Comparison of ENCODE assay signal across 26 cellular contexts in the genomic region with DNA sequence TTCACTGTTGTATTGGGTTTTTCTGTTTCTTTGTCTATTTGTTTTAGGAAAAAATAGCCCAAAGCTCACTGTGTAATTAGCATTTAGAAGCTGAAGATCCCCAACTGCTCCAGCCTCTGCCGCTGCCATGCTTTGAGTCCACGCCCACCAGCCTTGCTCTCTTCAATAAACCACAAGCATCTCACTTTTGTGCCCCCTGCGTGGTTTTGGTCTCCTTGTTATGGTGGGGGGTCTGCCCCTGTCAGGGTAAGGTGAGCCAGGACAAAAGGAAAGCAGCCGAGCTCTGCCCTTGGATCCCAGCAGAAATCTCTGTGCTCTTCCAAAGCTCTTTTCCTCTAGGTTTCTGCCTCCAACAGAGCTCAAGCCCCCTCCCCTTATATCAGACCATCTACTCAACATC. TPM values are rescaled to one million over a fixed set of nuclear protein-coding genes. Genes with fewer than 3 reads are reported as not detected.
"Had no signal": no experiment of that assay in that cellular context is flagged by ENCODE, and none has a peak within 500 bp of the region (broad histone marks: within the 10 kb centered on the region; RNA-seq: fewer than 3 reads in every experiment).

No MANE protein-coding gene starts in this region.

- H3K36me3 ChIP-seq: adrenal gland, lower lobe of right lung, prostate gland, right atrium auricular region, stomach, upper lobe of left lung had no signal

- H3K27me3 ChIP-seq: adrenal gland, right atrium auricular region, stomach, upper lobe of left lung had no signal

- ATAC-seq: activated naive CD4-positive, alpha-beta T cell treated with anti-CD3 and anti-CD28 coated beads, Interleukin-2, amount 50 U/mL, for 72 hours; left colon; lower lobe of right lung had no signal

- H3K27ac Mint-ChIP-seq: activated B cell treated with CpG ODN at 0.5 μM for 24 hours; activated naive CD4-positive, alpha-beta T cell treated with anti-CD3 and anti-CD28 coated beads, Interleukin-2, amount 50 U/mL, for 72 hours; T-helper 2 cell treated with Interferon-gamma antibody and Interleukin-4, amounts not matched to agents 5 μg/mL and 100 μg/mL, for 36 hours had no signal

- H3K4me3 Mint-ChIP-seq: activated B cell treated with CpG ODN at 0.5 μM for 24 hours; T-helper 2 cell treated with Interferon-gamma antibody and Interleukin-4, amounts not matched to agents 5 μg/mL and 100 μg/mL, for 36 hours had no signal

- H3K4me1 ChIP-seq: adrenal gland, prostate gland had no signal

- H3K9me3 Mint-ChIP-seq: activated B cell treated with CpG ODN at 0.5 μM for 24 hours; activated naive CD4-positive, alpha-beta T cell treated with anti-CD3 and anti-CD28 coated beads, Interleukin-2, amount 50 U/mL, for 72 hours; T-helper 2 cell treated with Interferon-gamma antibody and Interleukin-4, amounts not matched to agents 5 μg/mL and 100 μg/mL, for 36 hours had no signal

- DNase-seq: activated B cell treated with CpG ODN at 0.5 μM for 24 hours; activated CD4-positive, alpha-beta T cell treated with anti-CD3 and anti-CD28 coated beads for 48 hours; activated CD8-positive, alpha-beta memory T cell treated with anti-CD3 and anti-CD28 coated beads for 24 hours; activated CD8-positive, alpha-beta memory T cell treated with anti-CD3 and anti-CD28 coated beads, Interleukin-2, amount 50 U/mL, for 48 hours; activated gamma-delta T cell; adrenal gland; dermis blood vessel endothelial cell; effector memory CD4-positive, alpha-beta T cell; foreskin fibroblast; hypothalamus; islet precursor cell; left colon; lower lobe of right lung; stomach; upper lobe of left lung had no signal

- H3K4me3 ChIP-seq: adrenal gland, lower lobe of right lung, prostate gland, right atrium auricular region, skin epidermis, stomach, upper lobe of left lung had no signal

- H3K9me3 ChIP-seq: adrenal gland, lower lobe of right lung, prostate gland, right atrium auricular region, stomach, upper lobe of left lung had no signal

- H3K36me3 Mint-ChIP-seq: activated naive CD4-positive, alpha-beta T cell treated with anti-CD3 and anti-CD28 coated beads, Interleukin-2, amount 50 U/mL, for 72 hours had no signal

- H3K27ac ChIP-seq: adrenal gland, lower lobe of right lung, prostate gland, right atrium auricular region, upper lobe of left lung had no signal

RNA-seq across cellular contexts. Expression of gene SCGB1A1, which starts 4.2 kb away (rescaled TPM):
- total RNA-seq: activated B cell treated with CpG ODN at 0.5 μM for 24 hours; activated naive CD4-positive, alpha-beta T cell treated with anti-CD3 and anti-CD28 coated beads, Interleukin-2, amount 50 U/mL, for 72 hours; astrocyte; cerebellum; dermis blood vessel endothelial cell; glomerular endothelial cell; left colon; osteoblast; right atrium auricular region; temporal lobe had no signal
- polyA plus RNA-seq: neural cell had no signal
